In genomic region chr2:159933727-159934049, GRCh38 we compare ENCODE assay signal across 11 cellular contexts. TPM values are rescaled to one million over a fixed set of nuclear protein-coding genes. Genes with fewer than 3 reads are reported as not detected.
A peak's percentile ranks its signal among the peaks of the same experiment; 100 is the strongest.
DNase-seq lines count a peak whose midpoint lies in the region; ATAC-seq and TF ChIP-seq lines count a peak whose summit lies in the region.
"Had no signal": no experiment of that assay in that cellular context is flagged by ENCODE, and none has a peak within 500 bp of the region (broad histone marks: within the 10 kb centered on the region; RNA-seq: fewer than 3 reads in every experiment).

No MANE protein-coding gene starts in this region.

- DNase-seq in HL-60 (ENCODE audit: low read depth in 1 of 2, low spot score in 1 of 2) = peak; percentile 35 to 91
- DNase-seq in lower lobe of right lung = no peak
- DNase-seq in stimulated activated naive CD4-positive, alpha-beta T cell treated with Interleukin-2 at 50 U/mL for 16 hours (lab: John Stamatoyannopoulos, UW) = no peak
- DNase-seq in ureter (ENCODE audit: low spot score) = no peak
- DNase-seq in hypothalamus (lab: John Stamatoyannopoulos, UW) = no peak
- DNase-seq in C1 segment of cervical spinal cord (lab: John Stamatoyannopoulos, UW) = no peak
- DNase-seq: activated CD4-positive, alpha-beta T cell treated with anti-CD3 and anti-CD28 coated beads, Interleukin-2, amount 50 U/mL, for 4 hours; mucosa of descending colon; NCI-H146 had no signal

- H3K4me3 ChIP-seq in HL-60 (replicated peaks; ENCODE audit: insufficient read depth, low read length) (no peak overlapping the region), lower lobe of right lung (no peak overlapping the region)
- H3K4me3 ChIP-seq: mucosa of descending colon had no signal

- no peaks in the 10 kb centered on the region for H3K27me3 ChIP-seq in HL-60 (ENCODE audit: insufficient read depth, poor library complexity, severe bottlenecking)
- H3K27me3 ChIP-seq in lower lobe of right lung (ENCODE audit: low read depth) = no peaks in the 10 kb centered on the region

- ATAC-seq in GM18511 (IDR thresholded peaks at IDR 0.05; ENCODE audit: unreplicated experiment) = peak; percentile 95
- peak; percentile 86 for ATAC-seq in HG02571 (IDR thresholded peaks at IDR 0.05; ENCODE audit: unreplicated experiment)
- ATAC-seq in lower lobe of right lung = peak; percentile 37 to 69
- ATAC-seq: mucosa of descending colon had no signal

- H3K4me1 ChIP-seq in lower lobe of right lung = peaks cover 13% of the 10 kb centered on the region

- H3K36me3 ChIP-seq in lower lobe of right lung = no peaks in the 10 kb centered on the region

- intact Hi-C loops in lower lobe of right lung (cut with DNase I) = no loop called here

- H3K9me3 ChIP-seq in lower lobe of right lung = peaks cover 3% of the 10 kb centered on the region
- H3K9me3 ChIP-seq: mucosa of descending colon had no signal

- TF ChIP-seq CTCF in HL-60 (IDR thresholded peaks at IDR 0.05; ENCODE audit: insufficient read depth, low read length) (no peak), lower lobe of right lung (IDR thresholded peaks at IDR 0.05) (no peak)

- H3K27ac ChIP-seq in HL-60 (replicated peaks) (peak overlapping the region; percentile 88), lower lobe of right lung (no peak overlapping the region)

RNA-seq across cellular contexts. Expression of gene LY75, which starts 29.1 kb away (rescaled TPM):
- total RNA-seq in lower lobe of right lung (13.2 TPM), ureter (42.4 TPM)

Comparison
In these comparisons a context has a peak if more than half of its experiments do, and no peak if none do; other contexts are left out.
1. DNase-seq: peak in HL-60 (2 of 2); none in lower lobe of right lung (single experiment), stimulated activated naive CD4-positive, alpha-beta T cell treated with Interleukin-2 at 50 U/mL for 16 hours (single experiment), ureter (single experiment), hypothalamus (0 of 51) and C1 segment of cervical spinal cord (0 of 14).
2. Peak in every context shown above with its lines, with median percentiles within 50 percentile points of each other: ATAC-seq.